Comparison of ENCODE assay signal across 17 cellular contexts in the genomic region with DNA sequence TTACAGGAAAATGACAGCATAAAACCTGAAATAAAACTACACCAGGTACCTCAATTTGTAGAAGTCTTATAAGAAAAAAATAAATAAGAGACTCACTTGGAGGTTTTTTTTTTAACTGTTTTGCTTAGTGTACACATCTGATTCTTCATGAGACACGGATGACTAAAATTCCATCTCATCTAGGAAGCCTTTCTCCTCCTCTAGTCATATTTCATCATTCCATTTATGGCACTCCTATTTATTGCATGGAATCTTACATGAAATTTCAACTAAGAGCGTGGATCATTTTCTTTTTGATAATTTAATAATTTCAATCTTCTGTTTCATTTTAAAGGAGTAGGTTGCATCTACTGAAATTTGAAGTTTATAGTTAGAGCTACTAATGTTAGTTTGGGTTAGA. TPM values are rescaled to one million over a fixed set of nuclear protein-coding genes. Genes with fewer than 3 reads are reported as not detected.
DNase-seq lines count a peak whose midpoint lies in the region; ATAC-seq and TF ChIP-seq lines count a peak whose summit lies in the region.
"Had no signal": no experiment of that assay in that cellular context is flagged by ENCODE, and none has a peak within 500 bp of the region (broad histone marks: within the 10 kb centered on the region; RNA-seq: fewer than 3 reads in every experiment).

No MANE protein-coding gene starts in this region.

- no peak for DNase-seq in Calu3
- DNase-seq in adipocyte (ENCODE audit: low read depth), result peak; percentile 75
- peak; percentile 90 for DNase-seq in fibroblast of peridontal ligament (ENCODE audit: extremely low read depth)
- DNase-seq in sigmoid colon, result no peak
- no peak for DNase-seq in C1 segment of cervical spinal cord (lab: John Stamatoyannopoulos, UW)
- no peak for DNase-seq in body of pancreas
- no peak for DNase-seq in glutamatergic neuron
- DNase-seq in GOT3 (lab: John Stamatoyannopoulos, UW), result no peak
- DNase-seq: activated CD4-positive, CD25-positive, alpha-beta regulatory T cell; activated CD8-positive, alpha-beta memory T cell treated with anti-CD3 and anti-CD28 coated beads, Interleukin-2, amount 50 U/mL, for 48 hours; DND-41; kidney; NCI-H1092; NCI-H446 had no signal

- intact Hi-C loops in Calu3 (cut with micrococcal nuclease; ENCODE audit: unreplicated experiment) (loop anchor here (1.0 to 5.0 kb wide), 7 partner anchors 63 to 280 kb away; no protein-coding TSS in a partner anchor), sigmoid colon (cut with DNase I) (loop anchor here (2.0 to 10.0 kb wide), 5 partner anchors 55 to 301 kb away; partner anchors contain the start of gene PLA2G4A), body of pancreas (cut with DNase I) (no loop called here)

- H3K4me1 ChIP-seq in adipocyte (ENCODE audit: control insufficient read depth, insufficient read depth, low read length) (peaks cover 9% of the 10 kb centered on the region), sigmoid colon (peaks cover 0 to 46% (median 16%) of the 10 kb centered on the region in 4 donors), body of pancreas (peaks cover 8% of the 10 kb centered on the region)
- H3K4me1 ChIP-seq: prostate gland had no signal

- TF ChIP-seq EP300 in sigmoid colon (IDR thresholded peaks at IDR 0.05), result no peak

- H3K36me3 Mint-ChIP-seq in Calu3 (ENCODE audit: insufficient read depth, unreplicated experiment) (peaks cover 40% of the 10 kb centered on the region), glutamatergic neuron (ENCODE audit: unreplicated experiment) (no peaks in the 10 kb centered on the region)

- no peak for ATAC-seq in body of pancreas

- H3K27me3 Mint-ChIP-seq in Calu3 (ENCODE audit: unreplicated experiment) (no peaks in the 10 kb centered on the region), glutamatergic neuron (ENCODE audit: unreplicated experiment) (peaks cover 6% of the 10 kb centered on the region)

- no peaks in the 10 kb centered on the region for H3K27me3 ChIP-seq in adipocyte (replicated peaks; ENCODE audit: control insufficient read depth, insufficient read depth, low read length)
- no peaks in the 10 kb centered on the region for H3K27me3 ChIP-seq in sigmoid colon
- H3K27me3 ChIP-seq in body of pancreas, result no peaks in the 10 kb centered on the region
- H3K27me3 ChIP-seq: BLaER1 treated with 17β-estradiol and CSF1 and Interleukin-3, amounts not matched to agents 10 nM and 100 nM; tibial nerve had no signal

- H3K27ac Mint-ChIP-seq in Calu3 (ENCODE audit: unreplicated experiment) (peak overlapping the region; percentile 82), glutamatergic neuron (ENCODE audit: unreplicated experiment) (no peak overlapping the region)

- H3K4me3 Mint-ChIP-seq in Calu3 (ENCODE audit: low read depth, unreplicated experiment), result peak overlapping the region; percentile 82
- no peak overlapping the region for H3K4me3 Mint-ChIP-seq in glutamatergic neuron (ENCODE audit: unreplicated experiment)

- H3K27ac ChIP-seq in sigmoid colon (peak overlapping the region; percentile 89 to 96 (median 94)), body of pancreas (no peak overlapping the region)
- H3K27ac ChIP-seq: BLaER1 treated with 17β-estradiol and CSF1 and Interleukin-3, amounts not matched to agents 10 nM and 100 nM had no signal

- H3K4me3 ChIP-seq in adipocyte (ENCODE audit: low read length) (no peak overlapping the region), sigmoid colon (peak overlapping the region; percentile 72 to 78 (median 74)), body of pancreas (no peak overlapping the region)
- H3K4me3 ChIP-seq: BLaER1 treated with 17β-estradiol and CSF1 and Interleukin-3, amounts not matched to agents 10 nM and 100 nM had no signal

- H3K36me3 ChIP-seq in adipocyte (ENCODE audit: control insufficient read depth, insufficient read depth, low read length, severe bottlenecking) (no peaks in the 10 kb centered on the region), sigmoid colon (peaks cover 0 to 20% (median 5%) of the 10 kb centered on the region in 4 donors), body of pancreas (replicated peaks in 1 of 2; ENCODE audit: insufficient read depth in 1 of 2, low read depth in 2 of 2) (no peaks in the 10 kb centered on the region)
- H3K36me3 ChIP-seq: BLaER1 treated with 17β-estradiol and CSF1 and Interleukin-3, amounts not matched to agents 10 nM and 100 nM; prostate gland; tibial nerve had no signal

- CTCF ChIA-PET in Calu3 (lab: Charles Lee), result interaction anchor here (1.0 to 4.3 kb wide), 4 partner anchors 63 to 307 kb away, joined by 4 to 28 read pairs (median 5); partner anchors contain the start of genes ODR4 and TPR

- no peak for TF ChIP-seq POLR2A in sigmoid colon (IDR thresholded peaks at IDR 0.05)
- TF ChIP-seq POLR2A in body of pancreas (IDR thresholded peaks at IDR 0.05), result no peak

- H3K9me3 Mint-ChIP-seq in Calu3 (ENCODE audit: low read depth, unreplicated experiment) (no peaks in the 10 kb centered on the region), glutamatergic neuron (ENCODE audit: unreplicated experiment) (peaks cover 1% of the 10 kb centered on the region)

- H3K9ac ChIP-seq in adipocyte (ENCODE audit: low read length), result peak overlapping the region; percentile 45
- H3K9ac ChIP-seq: BLaER1 treated with 17β-estradiol and CSF1 and Interleukin-3, amounts not matched to agents 10 nM and 100 nM had no signal

- H3K9me3 ChIP-seq in adipocyte (ENCODE audit: control insufficient read depth, low read length) (peaks cover 3% of the 10 kb centered on the region), sigmoid colon (no peaks in the 10 kb centered on the region), body of pancreas (no peaks in the 10 kb centered on the region)
- H3K9me3 ChIP-seq: prostate gland, tibial nerve had no signal

- no TSS peak for BruUV-seq in Calu3 (replicated peaks; lab: Mats Ljungman, UMichigan)

- H3K4me1 Mint-ChIP-seq in Calu3 (ENCODE audit: low read depth, unreplicated experiment) (peaks cover 25% of the 10 kb centered on the region), glutamatergic neuron (ENCODE audit: low read depth, unreplicated experiment) (no peaks in the 10 kb centered on the region)

- TF ChIP-seq CTCF in Calu3 (IDR thresholded peaks at IDR 0.05; ENCODE audit: unreplicated experiment), result no peak
- no peak for TF ChIP-seq CTCF in sigmoid colon (IDR thresholded peaks at IDR 0.05)
- TF ChIP-seq CTCF in body of pancreas (IDR thresholded peaks at IDR 0.05), result no peak
- TF ChIP-seq CTCF in glutamatergic neuron (IDR thresholded peaks at IDR 0.05; ENCODE audit: partially characterized antibody, unreplicated experiment), result no peak

- WGBS in sigmoid colon, 2 donors, result 69 to 83% methylated on average over 2 of the region's 2 CpGs
- 67% methylated on average over 2 of the region's 2 CpGs for WGBS in body of pancreas, 2 donors

RNA-seq across cellular contexts. Expression of gene PTGS2, which starts 1.6 kb away (rescaled TPM):
- total RNA-seq in Calu3 (2022), result 64.2 and 78.2 TPM in 2 replicates
- total RNA-seq in sigmoid colon, result 100 to 1,000 TPM in 1 of 4 donors, 10 to 100 TPM in 3; 16.1 to 118 (median 31.1) TPM
- polyA plus RNA-seq in sigmoid colon, result 1 to 10 TPM in 2 of 3 donors, under 1 TPM in 1; 0.60 to 8.1 (median 3.0) TPM
- total RNA-seq in body of pancreas, result 1 to 10 TPM; 1.3 to 3.3 TPM
- total RNA-seq in glutamatergic neuron (ENCODE audit: unreplicated experiment), result not detected

Comparison
In these comparisons a context has a peak if more than half of its experiments do, and no peak if none do; other contexts are left out.
1. DNase-seq: peak in adipocyte (single experiment) and fibroblast of peridontal ligament (single experiment); none in Calu3 (single experiment), sigmoid colon (single experiment), C1 segment of cervical spinal cord (0 of 14), body of pancreas (0 of 4), glutamatergic neuron (single experiment) and GOT3 (single experiment).
2. H3K4me3 ChIP-seq: peak in sigmoid colon (4 of 4); none in adipocyte (single experiment) and body of pancreas (0 of 2).
3. H3K27ac ChIP-seq: peak in sigmoid colon (4 of 4); none in body of pancreas (0 of 4).